In the genomic region with DNA sequence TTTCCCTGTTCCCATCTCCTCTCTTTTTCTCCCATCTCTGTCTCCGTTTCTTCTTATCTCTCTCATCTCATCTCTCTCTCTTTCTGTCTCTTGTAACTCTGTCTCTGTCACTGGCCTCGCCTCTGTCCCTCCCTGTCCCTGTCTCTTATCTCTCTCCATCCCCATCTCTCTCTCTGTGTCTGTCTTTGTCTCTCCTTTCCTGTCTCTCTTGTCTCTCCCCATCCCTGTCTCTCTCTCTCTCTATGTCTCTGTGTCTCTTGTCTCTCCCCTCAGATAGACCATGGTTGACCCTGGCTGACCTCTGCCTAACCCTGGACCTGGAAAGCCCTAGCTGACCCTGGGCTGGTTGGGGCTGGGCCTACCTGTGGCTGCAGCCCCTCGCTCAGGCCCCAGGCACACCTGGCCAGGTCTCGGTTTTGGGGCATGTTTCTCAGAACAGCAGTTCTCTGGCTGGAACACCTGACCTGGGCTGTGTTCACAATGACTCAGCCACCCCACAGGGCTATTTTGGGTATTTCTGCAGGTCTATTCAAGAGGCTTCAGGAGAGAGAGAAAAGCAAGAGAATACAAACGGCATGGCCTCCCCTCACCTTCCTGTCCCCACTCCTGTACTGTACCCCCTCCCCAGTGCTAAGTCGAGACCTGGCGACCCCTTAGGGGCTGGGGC, we compare ENCODE assay signal across 9 cellular contexts.
A peak's percentile ranks its signal among the peaks of the same experiment; 100 is the strongest.
DNase-seq lines count a peak whose midpoint lies in the region; ATAC-seq and TF ChIP-seq lines count a peak whose summit lies in the region.
"Had no signal": no experiment of that assay in that cellular context is flagged by ENCODE, and none has a peak within 500 bp of the region (broad histone marks: within the 10 kb centered on the region; RNA-seq: fewer than 3 reads in every experiment).

No MANE protein-coding gene starts in this region.

- DNase-seq in mesenteric fat pad (ENCODE audit: low spot score) (peak; percentile 39), NCI-H1105 (lab: John Stamatoyannopoulos, UW) (no peak), NCI-H187 treated with DMSO at 0.1 percent for 48 hours (lab: John Stamatoyannopoulos, UW) (no peak), erythroblast (lab: John Stamatoyannopoulos, UW) (no peak)
- DNase-seq: dermis blood vessel endothelial cell had no signal

- no peak for TF ChIP-seq POLR2A in erythroblast (IDR thresholded peaks at IDR 0.05; ENCODE audit: low read length)

- peak; percentile 26 for ATAC-seq in GM18520 (IDR thresholded peaks at IDR 0.05; ENCODE audit: unreplicated experiment)
- peak; percentile 41 for ATAC-seq in GM21423 (IDR thresholded peaks at IDR 0.05; ENCODE audit: unreplicated experiment)
- ATAC-seq in HG03460 (IDR thresholded peaks at IDR 0.05; ENCODE audit: unreplicated experiment), result peak; percentile 38
- ATAC-seq: pancreas had no signal
